29 cellular contexts compared by ENCODE assay signal in genomic region chr17:72887322-72887721, GRCh38.
"Had no signal": no experiment of that assay in that cellular context is flagged by ENCODE, and none has a peak within 500 bp of the region (broad histone marks: within the 10 kb centered on the region; RNA-seq: fewer than 3 reads in every experiment).

No MANE protein-coding gene starts in this region.

- H3K9me3 Mint-ChIP-seq: stimulated activated memory B cell treated with anti-CD40 and anti-IgM and Interleukin-4, amounts not matched to agents 10 μg/mL and 1 μg/mL and 100 μg/mL, for 72 hours had no signal

- H3K4me3 Mint-ChIP-seq: immature natural killer cell; naive thymus-derived CD8-positive, alpha-beta T cell; nephron; neural crest cell; stimulated activated memory B cell treated with anti-CD40 and anti-IgM and Interleukin-4, amounts not matched to agents 10 μg/mL and 1 μg/mL and 100 μg/mL, for 72 hours had no signal

- H3K36me3 ChIP-seq: pancreas, prostate gland, sigmoid colon, thyroid gland, transverse colon, upper lobe of left lung had no signal

- H3K27ac ChIP-seq: left lung, lower lobe of right lung, pancreas, prostate gland, sigmoid colon, spleen, stomach, testis, thyroid gland, transverse colon, upper lobe of left lung had no signal

- ATAC-seq: left colon; left lung; lower lobe of right lung; naive thymus-derived CD8-positive, alpha-beta T cell; pancreas; right cardiac atrium; stimulated activated memory B cell treated with anti-CD40 and anti-IgM and Interleukin-4, amounts not matched to agents 10 μg/mL and 1 μg/mL and 100 μg/mL, for 72 hours had no signal

- FAIRE-seq: islet of Langerhans, kidney, pancreas, small intestine had no signal

- H3K27me3 Mint-ChIP-seq: naive thymus-derived CD8-positive, alpha-beta T cell; stimulated activated memory B cell treated with anti-CD40 and anti-IgM and Interleukin-4, amounts not matched to agents 10 μg/mL and 1 μg/mL and 100 μg/mL, for 72 hours had no signal

- DNase-seq: hypothalamus; immature natural killer cell; kidney; left colon; left lung; lower lobe of right lung; mammary epithelial cell; mesenchymal stem cell; naive thymus-derived CD8-positive, alpha-beta T cell; nucleus accumbens; pancreas; retina; right cardiac atrium; sigmoid colon; small intestine; spleen; stimulated activated CD4-positive, alpha-beta T cell treated with anti-CD3 and anti-CD28 coated beads, Interleukin-4, amount 100 ng/mL, for 4 hours; stimulated activated CD8-positive, alpha-beta memory T cell treated with anti-CD3 and anti-CD28 coated beads, Interleukin-4, amount 100 ng/mL, for 48 hours; stimulated activated naive CD4-positive, alpha-beta T cell treated with Interleukin-2 at 50 U/mL for 16 hours; stomach; testis; thyroid gland; transverse colon; upper lobe of left lung had no signal

- H3K27me3 ChIP-seq: left lung, pancreas, sigmoid colon, spleen, stomach, testis, thyroid gland, transverse colon, upper lobe of left lung had no signal

- H3K4me1 Mint-ChIP-seq: immature natural killer cell; nephron; stimulated activated memory B cell treated with anti-CD40 and anti-IgM and Interleukin-4, amounts not matched to agents 10 μg/mL and 1 μg/mL and 100 μg/mL, for 72 hours had no signal

- H3K27ac Mint-ChIP-seq: immature natural killer cell; nephron; stimulated activated memory B cell treated with anti-CD40 and anti-IgM and Interleukin-4, amounts not matched to agents 10 μg/mL and 1 μg/mL and 100 μg/mL, for 72 hours had no signal

- H3K9me3 ChIP-seq: left lung, lower lobe of right lung, pancreas, prostate gland, sigmoid colon, spleen, stomach, testis, thyroid gland, transverse colon, upper lobe of left lung had no signal

- H3K4me1 ChIP-seq: left lung, lower lobe of right lung, pancreas, prostate gland, sigmoid colon, spleen, stomach, testis, transverse colon, upper lobe of left lung had no signal

- H3K4me3 ChIP-seq: left lung, lower lobe of right lung, pancreas, prostate gland, sigmoid colon, spleen, stomach, testis, thyroid gland, transverse colon, upper lobe of left lung had no signal
